ENCODE assay signal across 18 cellular contexts in genomic region chr11:19234428-19234827, GRCh38. TPM values are rescaled to one million over a fixed set of nuclear protein-coding genes. Genes with fewer than 3 reads are reported as not detected.
"Had no signal": no experiment of that assay in that cellular context is flagged by ENCODE, and none has a peak within 500 bp of the region (broad histone marks: within the 10 kb centered on the region; RNA-seq: fewer than 3 reads in every experiment).

No MANE protein-coding gene starts in this region.

- H3K4me1 ChIP-seq: left lung, lower lobe of right lung, tibial artery, upper lobe of right lung had no signal

- DNase-seq: effector memory CD4-positive, alpha-beta T cell; esophagus squamous epithelium; foreskin fibroblast; immature natural killer cell; left lung; lower lobe of right lung; naive B cell; stimulated activated CD4-positive, alpha-beta T cell treated with anti-CD3 and anti-CD28 coated beads, Interleukin-4, amount 100 ng/mL, for 1 hour; stimulated activated CD8-positive, alpha-beta memory T cell treated with anti-CD3 and anti-CD28 coated beads, Interleukin-4, amount 100 ng/mL, for 48 hours; tibial artery; upper lobe of right lung had no signal

- H3K4me3 ChIP-seq: esophagus squamous epithelium, left lung, lower lobe of right lung, tibial artery, upper lobe of right lung had no signal

- H3K27ac ChIP-seq: esophagus squamous epithelium, left lung, lower lobe of right lung, neutrophil, tibial artery, upper lobe of right lung had no signal

- H3K36me3 ChIP-seq: esophagus squamous epithelium, lower lobe of right lung, tibial artery, upper lobe of right lung had no signal

- ATAC-seq: left lung; lower lobe of right lung; stimulated activated effector memory CD8-positive, alpha-beta T cell treated with anti-CD3 and anti-CD28 coated beads, Interleukin-12 subunit alpha, Interleukin-12 subunit beta, amount 100 ng/mL, for 72 hours; upper lobe of right lung had no signal

- H3K9me3 ChIP-seq: esophagus squamous epithelium, left lung, lower lobe of right lung, neutrophil, tibial artery, upper lobe of right lung had no signal

- H3K27me3 ChIP-seq: neutrophil had no signal

RNA-seq across cellular contexts. Expression of gene CSRP3, which starts 32.6 kb away (rescaled TPM):
- total RNA-seq: esophagus squamous epithelium, lower lobe of right lung, mesothelial cell of epicardium, mucosa of gallbladder, osteoblast, pulmonary artery endothelial cell, temporal lobe, upper lobe of right lung had no signal
